1 cellular context compared by ENCODE assay signal in genomic region chr9:121372239-121372562, GRCh38.
TF ChIP-seq lines count a peak whose summit lies in the region.

No MANE protein-coding gene starts in this region.

TF ChIP-seq in GM23338, 12 proteins besides CTCF, POLR2A, EP300 and RAD21 (continued from another document):
- TF ChIP-seq ZNF462 (CRISPR knock-in tag; IDR thresholded peaks at IDR 0.05): no peak
- no peak for TF ChIP-seq JUNB (IDR thresholded peaks at IDR 0.05; ENCODE audit: unreplicated experiment)
- no peak for TF ChIP-seq ETS1 (IDR thresholded peaks at IDR 0.05)
- no peak for TF ChIP-seq EZH2 (IDR thresholded peaks at IDR 0.05; ENCODE audit: low read depth, unreplicated experiment)
- no peak for TF ChIP-seq ZNF114 (CRISPR knock-in tag; IDR thresholded peaks at IDR 0.05)
- no peak for TF ChIP-seq NANOG (IDR thresholded peaks at IDR 0.05; ENCODE audit: borderline replicate concordance)
- TF ChIP-seq POLR2AphosphoS5 (IDR thresholded peaks at IDR 0.05; ENCODE audit: low read depth): no peak
- no peak for TF ChIP-seq STAT1 (IDR thresholded peaks at IDR 0.05; ENCODE audit: unreplicated experiment)
- TF ChIP-seq CREB1 (CRISPR knock-in tag; IDR thresholded peaks at IDR 0.05; ENCODE audit: low read depth): no peak
